In the genomic region with DNA sequence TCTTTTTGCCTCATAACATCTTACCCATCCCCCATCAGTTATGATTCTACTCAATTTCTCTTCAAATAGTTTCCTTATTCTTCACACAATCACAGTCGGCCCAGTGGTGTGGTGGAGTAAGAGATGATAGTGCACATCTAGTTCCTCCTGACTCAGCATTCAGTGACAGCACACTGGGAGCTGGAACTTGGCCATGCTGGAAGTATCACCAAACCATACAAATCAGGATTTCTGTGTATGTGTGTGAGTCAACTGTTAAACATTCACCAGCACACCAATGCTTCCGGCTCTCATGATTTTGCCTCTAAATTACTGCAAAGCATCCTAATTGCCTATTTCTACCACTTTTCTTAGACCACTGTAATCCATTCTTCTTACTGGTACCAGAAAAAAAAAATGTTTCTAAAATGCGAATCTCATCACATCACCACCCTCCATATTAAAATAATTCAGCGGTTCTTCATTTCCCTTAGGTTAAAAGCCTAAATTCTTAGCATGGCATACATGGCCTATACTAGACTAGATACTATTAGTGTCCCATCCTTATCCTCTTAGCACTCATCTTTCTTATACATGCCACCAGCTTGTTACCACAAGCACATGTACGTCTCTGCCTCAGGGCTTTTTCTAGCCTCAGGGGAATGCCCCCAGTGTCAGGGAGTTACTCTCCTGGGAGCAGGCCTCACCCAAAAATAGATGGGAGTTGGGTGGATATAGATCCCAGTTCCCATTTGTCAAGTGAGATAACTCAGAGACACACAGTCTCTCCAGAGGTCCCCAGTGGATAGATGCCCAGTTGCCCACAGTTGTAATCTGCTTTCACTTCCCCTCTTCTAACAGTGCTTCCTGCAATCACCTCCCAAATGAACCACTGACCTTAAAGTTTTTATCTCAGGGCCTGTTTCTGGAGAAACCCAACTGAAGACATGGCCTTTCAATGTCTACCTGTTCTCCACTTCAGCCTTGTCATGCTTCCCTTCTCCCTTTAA, we compare ENCODE assay signal across 11 cellular contexts. TPM values are rescaled to one million over a fixed set of nuclear protein-coding genes. Genes with fewer than 3 reads are reported as not detected.
DNase-seq lines count a peak whose midpoint lies in the region; ATAC-seq lines count a peak whose summit lies in the region.
"Had no signal": no experiment of that assay in that cellular context is flagged by ENCODE, and none has a peak within 500 bp of the region (broad histone marks: within the 10 kb centered on the region; RNA-seq: fewer than 3 reads in every experiment).

No MANE protein-coding gene starts in this region.

- 62% methylated on average over 5 of the region's 5 CpGs for WGBS in right cardiac atrium

- ATAC-seq in right cardiac atrium = no peak

- H3K4me3 ChIP-seq in skeletal muscle cell (ENCODE audit: low read depth, low read length) (no peak overlapping the region), right cardiac atrium (ENCODE audit: low read length) (no peak overlapping the region)
- H3K4me3 ChIP-seq: heart left ventricle had no signal

- H3K27me3 ChIP-seq in right cardiac atrium (ENCODE audit: control insufficient read depth, insufficient read depth) = no peaks in the 10 kb centered on the region
- H3K27me3 ChIP-seq: heart left ventricle, neutrophil had no signal

- H3K9me3 ChIP-seq in right cardiac atrium (ENCODE audit: control insufficient read depth, low read length) = no peaks in the 10 kb centered on the region
- H3K9me3 ChIP-seq: heart left ventricle, neutrophil had no signal

- DNase-seq in GM04504 (ENCODE audit: low read depth) (peak; percentile 50), RPMI7951 (ENCODE audit: low read depth) (peak; percentile 89), epithelial cell of prostate (ENCODE audit: low read depth, low spot score) (peak; percentile 57), skeletal muscle cell (ENCODE audit: low read depth) (peak; percentile 78), NCI-H524 treated with DMSO at 0.1 percent for 48 hours (lab: John Stamatoyannopoulos, UW) (no peak), cardiac septum (ENCODE audit: low spot score) (no peak), right cardiac atrium (no peak)
- DNase-seq in stimulated activated naive CD4-positive, alpha-beta T cell treated with Interleukin-2 at 50 U/mL for 16 hours (lab: John Stamatoyannopoulos, UW) = no peak
- DNase-seq: heart left ventricle, T-helper 1 cell had no signal

- intact Hi-C loops in cardiac septum (cut with DNase I) (no loop called here), right cardiac atrium (cut with DNase I) (no loop called here)

- H3K4me1 ChIP-seq in right cardiac atrium (ENCODE audit: control insufficient read depth, insufficient read depth, low read length) = no peaks in the 10 kb centered on the region

- peak overlapping the region; percentile 19 for H3K27ac ChIP-seq in epithelial cell of prostate
- no peak overlapping the region for H3K27ac ChIP-seq in right cardiac atrium (ENCODE audit: low read length)
- H3K27ac ChIP-seq: heart left ventricle, neutrophil had no signal

RNA-seq across cellular contexts. Expression of a gene that starts 49.2 kb away (rescaled TPM):
- total RNA-seq in RPMI7951 (2014; rRNA removed; shearing (Covaris generic)) = not detected in 2 replicates
- not detected for total RNA-seq in cardiac septum
- total RNA-seq in right cardiac atrium = not detected
- polyA plus RNA-seq in right cardiac atrium = not detected
- total RNA-seq: heart left ventricle had no signal
- polyA plus RNA-seq: heart left ventricle had no signal

Comparison
In these comparisons a context has a peak if more than half of its experiments do, and no peak if none do; other contexts are left out.
1. DNase-seq: peak in GM04504 (single experiment), RPMI7951 (single experiment), epithelial cell of prostate (single experiment) and skeletal muscle cell (single experiment); none in NCI-H524 treated with DMSO at 0.1 percent for 48 hours (single experiment), stimulated activated naive CD4-positive, alpha-beta T cell treated with Interleukin-2 at 50 U/mL for 16 hours (single experiment), cardiac septum (single experiment) and right cardiac atrium (0 of 3).